Comparison of ENCODE assay signal across 8 cellular contexts in genomic region chr7:131109011-131109756, GRCh38.
A peak's percentile ranks its signal among the peaks of the same experiment; 100 is the strongest.
DNase-seq lines count a peak whose midpoint lies in the region; ATAC-seq, FAIRE-seq and TF ChIP-seq lines count a peak whose summit lies in the region.

No MANE protein-coding gene starts in this region.

- peaks cover 13% of the 10 kb centered on the region for H4K20me1 ChIP-seq in PC-9 (ENCODE audit: insufficient read depth)
- H4K20me1 ChIP-seq in H1 (replicated peaks in 1 of 2; ENCODE audit: control insufficient read depth in 1 of 2, insufficient read depth in 2 of 2, low read length in 2 of 2) = peaks cover 0 to 3% of the 10 kb centered on the region in 2 experiments
- no peaks in the 10 kb centered on the region for H4K20me1 ChIP-seq in neural progenitor cell (ENCODE audit: low read depth)

- peaks cover 33% of the 10 kb centered on the region; the same call in 1 of the 2 replicates for H3K23me2 ChIP-seq in H1 (ENCODE audit: low read depth, low read length)

- H3K4me1 Mint-ChIP-seq in neural progenitor cell = peaks cover 31% of the 10 kb centered on the region

- TF ChIP-seq POLR2A in H1 (IDR thresholded peaks at IDR 0.05; ENCODE audit: control extremely low read depth in 1 of 2, low read depth in 2 of 2, low read length in 2 of 2) = no peak

- 0 out of 2 replicates have a peak overlapping the region, but pooled peaks have one; percentile 72 for H2BK15ac ChIP-seq in H1 (ENCODE audit: low read length)

- no peaks in the 10 kb centered on the region for H3K36me3 Mint-ChIP-seq in neural progenitor cell

- TF ChIP-seq EP300 in H1 (IDR thresholded peaks at IDR 0.05; ENCODE audit: borderline replicate concordance in 1 of 2, low read depth in 2 of 2, low read length in 2 of 2) = no peak

- no peak overlapping the region for H3K27ac Mint-ChIP-seq in neural progenitor cell

- no peaks in the 10 kb centered on the region for H3K79me1 ChIP-seq in H1 (ENCODE audit: low read depth, low read length)

- POLR2A ChIA-PET in PC-9 (lab: Charles Lee; ENCODE audit: unreplicated experiment) = interaction anchor here (0.5 to 1.9 kb wide), 15 partner anchors 19 to 1769 kb away, joined by 3 to 50 read pairs (median 5); partner anchors contain the start of gene MKLN1
- POLR2A ChIA-PET in H1 (lab: Charles Lee; ENCODE audit: partially characterized antibody) = interaction anchor here (0.8 to 1.7 kb wide), 10 partner anchors 10 to 384 kb away, joined by 3 to 5 read pairs (median 3); partner anchors contain the start of gene MKLN1

- DNase-seq in EL (peak; percentile 14), PC-9 (peak in 1 of 2 experiments; percentile 3), H1 (ENCODE audit: low read depth in 1 of 2, low spot score in 2 of 2) (no peak), neural progenitor cell (ENCODE audit: low spot score) (no peak), GM19239 (ENCODE audit: insufficient read length, low spot score) (no peak)
- no peak for DNase-seq in stimulated activated CD4-positive, alpha-beta T cell treated with anti-CD3 and anti-CD28 coated beads, Interleukin-2, amount 100 ng/mL, for 48 hours

- no TSS peak for BruUV-seq in PC-9 (replicated peaks; lab: Mats Ljungman, UMichigan)

- no peak overlapping the region for H2AK5ac ChIP-seq in H1 (ENCODE audit: low read depth, low read length)

- H2BK5ac ChIP-seq in H1 (ENCODE audit: low read depth, low read length) = peak overlapping the region; percentile 97

- intact Hi-C loops in PC-9 (cut with micrococcal nuclease; ENCODE audit: unreplicated experiment) = loop anchor here (1.0 to 5.0 kb wide), 5 partner anchors 126 to 238 kb away; partner anchors contain the start of gene MKLN1

- CTCF ChIA-PET in PC-9 (lab: Charles Lee) (interaction anchor here (0.5 to 1.1 kb wide), 4 partner anchors 55 to 314 kb away, joined by 3 to 6 read pairs (median 4); no protein-coding TSS in a partner anchor), H1 (lab: Charles Lee; ENCODE audit: partially characterized antibody) (interaction anchor here (0.7 to 1.5 kb wide), 7 partner anchors 21 to 344 kb away, joined by 3 to 6 read pairs (median 3); no protein-coding TSS in a partner anchor)

- H3K9ac ChIP-seq in H1 (replicated peaks in 1 of 4; ENCODE audit: extremely low read depth in 1 of 4, low read depth in 3 of 4, low read length in 3 of 4) (peak overlapping the region in 3 of 4 experiments; percentile 52 to 74 (median 64); a peak in 5 of 7 replicates), neural progenitor cell (no peak overlapping the region)

- H2AFZ ChIP-seq in PC-9 (peak overlapping the region; percentile 73), H1 (ENCODE audit: low read length) (peak overlapping the region; percentile 82; the same call in 1 of the 2 replicates), neural progenitor cell (replicated peaks) (peak overlapping the region; percentile 97)

- TF ChIP-seq RAD21 in H1 (IDR thresholded peaks at IDR 0.05 in 1 of 2, conservative IDR thresholded peaks at IDR 0.05 in 1 of 2; ENCODE audit: low read depth in 2 of 2, low read length in 2 of 2) = no peak

- H3K27ac ChIP-seq in PC-9 = peak overlapping the region; percentile 90
- H3K27ac ChIP-seq in H1 (ENCODE audit: low read depth, low read length) = peak overlapping the region; percentile 83
- no peak overlapping the region for H3K27ac ChIP-seq in neural progenitor cell

- H3K79me2 ChIP-seq in PC-9 (ENCODE audit: low read depth) (peaks cover 87% of the 10 kb centered on the region), H1 (ENCODE audit: control insufficient read depth in 1 of 2, insufficient read depth in 2 of 2, low read length in 2 of 2) (peaks cover 0 to 16% of the 10 kb centered on the region in 2 experiments; a peak in 2 of 4 replicates), neural progenitor cell (ENCODE audit: low read depth) (no peaks in the 10 kb centered on the region)

- peak overlapping the region; percentile 99 for H2BK12ac ChIP-seq in H1 (ENCODE audit: low read depth, low read length)

- H3K18ac ChIP-seq in H1 (ENCODE audit: extremely low read depth, low read length) = peak overlapping the region; percentile 100

- peak overlapping the region; percentile 91 for H3K14ac ChIP-seq in H1 (ENCODE audit: insufficient read length)

- FAIRE-seq in H1 (lab: Jason Lieb, UNC) (no peak), GM19239 (lab: Jason Lieb, UNC) (no peak)

- no peak for ATAC-seq in HG03469 (IDR thresholded peaks at IDR 0.05; ENCODE audit: unreplicated experiment)
- ATAC-seq in HG03378 (IDR thresholded peaks at IDR 0.05; ENCODE audit: unreplicated experiment) = no peak

- H3K27me3 Mint-ChIP-seq in neural progenitor cell (ENCODE audit: insufficient read depth, low read depth) = peaks cover 32% of the 10 kb centered on the region

- H3K9me3 ChIP-seq in PC-9 (ENCODE audit: insufficient read depth, low read depth) (no peaks in the 10 kb centered on the region), H1 (ENCODE audit: insufficient read depth in 2 of 2, low read depth in 1 of 2, low read length in 1 of 2) (no peaks in the 10 kb centered on the region), neural progenitor cell (ENCODE audit: low read depth) (no peaks in the 10 kb centered on the region)

- peak overlapping the region; percentile 97 for H3K56ac ChIP-seq in H1 (replicated peaks; ENCODE audit: insufficient read length, low read depth, low read length)

- peak overlapping the region; percentile 98 for H3K4me2 ChIP-seq in PC-9
- peak overlapping the region; percentile 91 to 99 for H3K4me2 ChIP-seq in H1 (ENCODE audit: insufficient read depth in 1 of 2, low read depth in 2 of 2, low read length in 2 of 2)
- peak overlapping the region; percentile 97 for H3K4me2 ChIP-seq in neural progenitor cell

- H3K4me3 Mint-ChIP-seq in neural progenitor cell = peak overlapping the region; percentile 87

- 85% methylated on average over 2 of the region's 6 CpGs; no CpG with 5 or more reads in 1 of the 2 experiments for whole genome bisulfite sequencing in H1 (ENCODE audit: extremely low coverage in 1 of 2, insufficient coverage in 1 of 2, insufficient read length in 1 of 2, insufficient replicate concordance in 2 of 2, low coverage in 1 of 2, low lambda C conversion rate in 2 of 2, missing lambda C conversion rate in 1 of 2), 2 experiments

- peaks cover 33% of the 10 kb centered on the region for H3K36me3 ChIP-seq in PC-9 (ENCODE audit: low read depth)
- H3K36me3 ChIP-seq in H1 (ENCODE audit: control insufficient read depth in 2 of 4, insufficient read depth in 4 of 4, low read length in 3 of 4) = no peaks in the 10 kb centered on the region
- no peaks in the 10 kb centered on the region for H3K36me3 ChIP-seq in neural progenitor cell

- peak overlapping the region; percentile 91 for H2BK120ac ChIP-seq in H1 (replicated peaks; ENCODE audit: low read depth, low read length)

- peak overlapping the region; percentile 93; the same call in 1 of the 2 replicates for H2BK20ac ChIP-seq in H1 (ENCODE audit: low read length)

- H4K91ac ChIP-seq in H1 (replicated peaks; ENCODE audit: insufficient read length, low read length) = peak overlapping the region; percentile 97

- H3K9me3 Mint-ChIP-seq in neural progenitor cell = no peaks in the 10 kb centered on the region

- H4K5ac ChIP-seq in H1 (ENCODE audit: insufficient read length, low read depth, low read length) = peak overlapping the region; percentile 98

- peak overlapping the region; percentile 81 for H3K4ac ChIP-seq in H1 (replicated peaks; ENCODE audit: insufficient read length, low read depth, low read length)

- no peak overlapping the region for H3K23ac ChIP-seq in H1 (ENCODE audit: insufficient read length)

- H3K27me3 ChIP-seq in PC-9 (ENCODE audit: insufficient read depth, low read depth) (no peaks in the 10 kb centered on the region), H1 (replicated peaks in 1 of 4; ENCODE audit: control insufficient read depth in 3 of 4, extremely low read depth in 1 of 4, insufficient read depth in 3 of 4, low read length in 3 of 4) (peaks cover 0 to 7% (median 5%) of the 10 kb centered on the region in 4 experiments; a peak in 6 of 7 replicates), neural progenitor cell (peaks cover 62% of the 10 kb centered on the region)

- H4K8ac ChIP-seq in H1 (ENCODE audit: extremely low read depth, insufficient read depth, low read length) = peak overlapping the region; percentile 86

- H3K4me1 ChIP-seq in PC-9 (replicated peaks; ENCODE audit: insufficient read depth) (peaks cover 27% of the 10 kb centered on the region), H1 (replicated peaks in 1 of 4; ENCODE audit: control insufficient read depth in 3 of 4, insufficient read depth in 4 of 4, low read length in 3 of 4) (peaks cover 13 to 28% (median 21%) of the 10 kb centered on the region in 4 experiments; a peak in 6 of 7 replicates), neural progenitor cell (peaks cover 26% of the 10 kb centered on the region)

- TF ChIP-seq CTCF in PC-9 (conservative IDR thresholded peaks at IDR 0.05) = no peak
- TF ChIP-seq CTCF in H1 (IDR thresholded peaks at IDR 0.05; ENCODE audit: control extremely low read depth in 1 of 3, insufficient read depth in 1 of 3, low read depth in 1 of 3, low read length in 3 of 3) = no peak
- no peak for TF ChIP-seq CTCF in neural progenitor cell (IDR thresholded peaks at IDR 0.05)

- peaks cover 34% of the 10 kb centered on the region for H3F3A ChIP-seq in PC-9 (ENCODE audit: insufficient read depth, low read depth)
- H3F3A ChIP-seq in neural progenitor cell (ENCODE audit: low read depth) = peaks cover 30% of the 10 kb centered on the region

- H3K4me3 ChIP-seq in PC-9 = peak overlapping the region; percentile 73
- peak overlapping the region; percentile 63 to 87 (median 68) for H3K4me3 ChIP-seq in H1 (ENCODE audit: extremely low read depth in 1 of 4, insufficient read depth in 2 of 4, low read depth in 3 of 4, low read length in 4 of 4)
- peak overlapping the region; percentile 74 for H3K4me3 ChIP-seq in neural progenitor cell

- no peaks in the 10 kb centered on the region for H3K9me2 ChIP-seq in PC-9 (ENCODE audit: insufficient read depth)

TF ChIP-seq in H1, 55 proteins besides CTCF, POLR2A, EP300 and RAD21 (continues in another document):
- TF ChIP-seq SUZ12 (IDR thresholded peaks at IDR 0.05; ENCODE audit: low read length) = no peak
- TF ChIP-seq EGR1 (IDR thresholded peaks at IDR 0.05; ENCODE audit: borderline replicate concordance, low read depth, low read length) = no peak
- no peak for TF ChIP-seq YY1 (IDR thresholded peaks at IDR 0.05; ENCODE audit: low read depth, low read length)
- no peak for TF ChIP-seq GTF2F1 (IDR thresholded peaks at IDR 0.05; ENCODE audit: borderline replicate concordance, low read depth, low read length)
- no peak for TF ChIP-seq KDM4A (IDR thresholded peaks at IDR 0.05; ENCODE audit: low read depth, low read length, severe bottlenecking)
- TF ChIP-seq SRF (IDR thresholded peaks at IDR 0.05; ENCODE audit: low read depth, low read length) = no peak
- TF ChIP-seq POU5F1 (IDR thresholded peaks at IDR 0.05; ENCODE audit: low read depth, low read length) = no peak
- TF ChIP-seq HDAC2 (IDR thresholded peaks at IDR 0.05; ENCODE audit: borderline replicate concordance in 1 of 2, low read depth in 2 of 2, low read length in 2 of 2) = no peak
- TF ChIP-seq, protein P1, sequence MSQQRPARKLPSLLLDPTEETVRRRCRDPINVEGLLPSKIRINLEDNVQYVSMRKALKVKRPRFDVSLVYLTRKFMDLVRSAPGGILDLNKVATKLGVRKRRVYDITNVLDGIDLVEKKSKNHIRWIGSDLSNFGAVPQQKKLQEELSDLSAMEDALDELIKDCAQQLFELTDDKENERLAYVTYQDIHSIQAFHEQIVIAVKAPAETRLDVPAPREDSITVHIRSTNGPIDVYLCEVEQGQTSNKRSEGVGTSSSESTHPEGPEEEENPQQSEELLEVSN (IDR thresholded peaks at IDR 0.05) = no peak
